ENCODE assay signal across 10 cellular contexts in the genomic region with DNA sequence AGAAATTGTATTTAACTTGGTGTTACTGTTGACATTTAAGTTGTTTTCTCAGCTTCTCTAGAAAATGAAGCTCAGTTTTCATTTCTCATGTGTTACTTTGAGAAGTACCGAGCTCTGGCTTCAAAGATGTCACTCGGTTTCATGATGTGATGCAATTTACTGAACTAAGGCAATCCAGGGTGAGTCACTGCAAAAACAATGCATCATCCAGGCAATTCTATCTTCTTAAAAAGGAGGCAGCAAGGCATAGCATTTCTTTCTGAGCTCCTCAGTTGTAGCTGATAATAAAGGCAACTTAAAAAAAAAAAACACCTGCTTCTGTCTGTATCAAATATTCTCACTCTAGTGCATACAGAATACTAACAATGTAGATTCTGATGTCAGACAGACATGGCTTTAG.
DNase-seq lines count a peak whose midpoint lies in the region; ATAC-seq and TF ChIP-seq lines count a peak whose summit lies in the region.
"Had no signal": no experiment of that assay in that cellular context is flagged by ENCODE, and none has a peak within 500 bp of the region (broad histone marks: within the 10 kb centered on the region; RNA-seq: fewer than 3 reads in every experiment).

No MANE protein-coding gene starts in this region.

- no peak overlapping the region for H3K4me3 ChIP-seq in cardiac fibroblast (replicated peaks in 1 of 2; ENCODE audit: low read depth in 2 of 2, low read length in 2 of 2)

- DNase-seq in EL (peak; percentile 63), NOMO-1 treated with DMSO at 0.1 percent for 48 hours (lab: John Stamatoyannopoulos, UW; ENCODE audit: unreplicated experiment) (peak; percentile 54), cardiac fibroblast (ENCODE audit: low read depth in 2 of 2) (peak; percentile 70 to 81), non-pigmented ciliary epithelial cell (ENCODE audit: low read depth) (peak; percentile 54), DMS 273 treated with DMSO at 0.1 percent for 48 hours (lab: John Stamatoyannopoulos, UW) (no peak)
- DNase-seq in stimulated activated CD4-positive, alpha-beta T cell treated with anti-CD3 and anti-CD28 coated beads, Interleukin-4, amount 100 ng/mL, for 4 hours: no peak
- DNase-seq: glutamatergic neuron, mesenchymal stem cell had no signal

- no peak for TF ChIP-seq CTCF in cardiac fibroblast (IDR thresholded peaks at IDR 0.05; ENCODE audit: low read depth, low read length)

- no peak for ATAC-seq in HG03520 (IDR thresholded peaks at IDR 0.05; ENCODE audit: unreplicated experiment)
- no peak for ATAC-seq in HG03159 (IDR thresholded peaks at IDR 0.05; ENCODE audit: unreplicated experiment)

Comparison
In these comparisons a context has a peak if more than half of its experiments do, and no peak if none do; other contexts are left out.
1. DNase-seq: peak in EL (single experiment), NOMO-1 treated with DMSO at 0.1 percent for 48 hours (single experiment), cardiac fibroblast (2 of 2) and non-pigmented ciliary epithelial cell (single experiment); none in DMS 273 treated with DMSO at 0.1 percent for 48 hours (single experiment) and stimulated activated CD4-positive, alpha-beta T cell treated with anti-CD3 and anti-CD28 coated beads, Interleukin-4, amount 100 ng/mL, for 4 hours (0 of 2).